ENCODE assay signal across 10 cellular contexts in genomic region chr17:50920891-50921595, GRCh38. TPM values are rescaled to one million over a fixed set of nuclear protein-coding genes. Genes with fewer than 3 reads are reported as not detected.
DNase-seq lines count a peak whose midpoint lies in the region; ATAC-seq and TF ChIP-seq lines count a peak whose summit lies in the region.
"Had no signal": no experiment of that assay in that cellular context is flagged by ENCODE, and none has a peak within 500 bp of the region (broad histone marks: within the 10 kb centered on the region; RNA-seq: fewer than 3 reads in every experiment).

No MANE protein-coding gene starts in this region.

- H3K27me3 ChIP-seq in iPS-15b (ENCODE audit: control insufficient read depth, insufficient read depth, low read length) (no peaks in the 10 kb centered on the region), stomach (no peaks in the 10 kb centered on the region)

- H3K4me3 Mint-ChIP-seq in activated CD4-positive, alpha-beta T cell treated with anti-CD3 and anti-CD28 coated beads, Interleukin-2, amount 10 ng/mL, durations not matched to agents 7 days and 5 days, result no peak overlapping the region
- no peak overlapping the region for H3K4me3 Mint-ChIP-seq in stimulated activated memory B cell treated with anti-CD40 and anti-IgM and Interleukin-4, amounts not matched to agents 10 μg/mL and 1 μg/mL and 100 μg/mL, for 72 hours
- H3K4me3 Mint-ChIP-seq: nephron progenitor cell had no signal

- H3K4me3 ChIP-seq in iPS-15b (ENCODE audit: low read depth, low read length) (no peak overlapping the region), stomach (no peak overlapping the region)

- TF ChIP-seq POLR2A in stomach (IDR thresholded peaks at IDR 0.05), result no peak

- no peaks in the 10 kb centered on the region for H3K36me3 Mint-ChIP-seq in activated CD4-positive, alpha-beta T cell treated with anti-CD3 and anti-CD28 coated beads, Interleukin-2, amount 10 ng/mL, durations not matched to agents 7 days and 5 days (ENCODE audit: low read depth)
- H3K36me3 Mint-ChIP-seq in stimulated activated memory B cell treated with anti-CD40 and anti-IgM and Interleukin-4, amounts not matched to agents 10 μg/mL and 1 μg/mL and 100 μg/mL, for 72 hours, result no peaks in the 10 kb centered on the region

- H3K27ac ChIP-seq in VCaP (peak overlapping the region; percentile 93), stomach (peak overlapping the region; percentile 88 to 97 (median 94))

- H3K27ac Mint-ChIP-seq in activated CD4-positive, alpha-beta T cell treated with anti-CD3 and anti-CD28 coated beads, Interleukin-2, amount 10 ng/mL, durations not matched to agents 7 days and 5 days, result peak overlapping the region; percentile 73
- H3K27ac Mint-ChIP-seq in stimulated activated memory B cell treated with anti-CD40 and anti-IgM and Interleukin-4, amounts not matched to agents 10 μg/mL and 1 μg/mL and 100 μg/mL, for 72 hours, result no peak overlapping the region

- CTCF ChIA-PET in activated CD4-positive, alpha-beta T cell treated with anti-CD3 and anti-CD28 coated beads, Interleukin-2, amount 10 ng/mL, durations not matched to agents 7 days and 5 days (lab: Charles Lee), result interaction anchor here (1.5 to 2.5 kb wide), 4 partner anchors 10 to 35 kb away, joined by 6 read pairs; no protein-coding TSS in a partner anchor

- no peaks in the 10 kb centered on the region for H3K9me3 Mint-ChIP-seq in activated CD4-positive, alpha-beta T cell treated with anti-CD3 and anti-CD28 coated beads, Interleukin-2, amount 10 ng/mL, durations not matched to agents 7 days and 5 days
- no peaks in the 10 kb centered on the region for H3K9me3 Mint-ChIP-seq in stimulated activated memory B cell treated with anti-CD40 and anti-IgM and Interleukin-4, amounts not matched to agents 10 μg/mL and 1 μg/mL and 100 μg/mL, for 72 hours
- H3K9me3 Mint-ChIP-seq: nephron progenitor cell had no signal

- TF ChIP-seq EP300 in stomach (IDR thresholded peaks at IDR 0.05), result no peak

- no peaks in the 10 kb centered on the region for H3K36me3 ChIP-seq in iPS-15b (ENCODE audit: control insufficient read depth, insufficient read depth, low read length)
- no peaks in the 10 kb centered on the region for H3K36me3 ChIP-seq in stomach

- intact Hi-C loops in stomach (cut with DNase I; ENCODE audit: low total_unique reads), result no loop called here

- H3K9me3 ChIP-seq in iPS-15b (ENCODE audit: control insufficient read depth, insufficient read depth, low read length) (no peaks in the 10 kb centered on the region), stomach (no peaks in the 10 kb centered on the region)

- H3K4me1 ChIP-seq in iPS-15b (ENCODE audit: control insufficient read depth, insufficient read depth, low read length), result peaks cover 11% of the 10 kb centered on the region
- peaks cover 60 to 92% (median 72%) of the 10 kb centered on the region in 4 donors for H3K4me1 ChIP-seq in stomach

- WGBS in stomach, 5 donors, result 54 to 80% (median 62%) methylated on average over 15 to 16 of the region's 16 CpGs

- DNase-seq in activated CD4-positive, alpha-beta T cell treated with anti-CD3 and anti-CD28 coated beads, Interleukin-2, amount 10 ng/mL, durations not matched to agents 7 days and 5 days, result no peak
- no peak for DNase-seq in activated CD4-positive, alpha-beta T cell treated with anti-CD3 and anti-CD28 coated beads for 4 hours
- peak; percentile 62 for DNase-seq in stomach
- DNase-seq in middle frontal gyrus (ENCODE audit: extremely low spot score, low spot score), result no peak
- DNase-seq: NCI-H2029, nephron progenitor cell had no signal

- H3K9ac ChIP-seq in iPS-15b (ENCODE audit: low read depth, low read length), result peak overlapping the region; percentile 47

- POLR2A ChIA-PET in activated CD4-positive, alpha-beta T cell treated with anti-CD3 and anti-CD28 coated beads, Interleukin-2, amount 10 ng/mL, durations not matched to agents 7 days and 5 days (lab: Charles Lee), result no interaction called here

- TF ChIP-seq CTCF in VCaP (conservative IDR thresholded peaks at IDR 0.05), result no peak
- TF ChIP-seq CTCF in stomach (IDR thresholded peaks at IDR 0.05), result no peak

- peaks cover 47% of the 10 kb centered on the region for H3K4me1 Mint-ChIP-seq in activated CD4-positive, alpha-beta T cell treated with anti-CD3 and anti-CD28 coated beads, Interleukin-2, amount 10 ng/mL, durations not matched to agents 7 days and 5 days
- H3K4me1 Mint-ChIP-seq in stimulated activated memory B cell treated with anti-CD40 and anti-IgM and Interleukin-4, amounts not matched to agents 10 μg/mL and 1 μg/mL and 100 μg/mL, for 72 hours, result peaks cover 29% of the 10 kb centered on the region

- H3K27me3 Mint-ChIP-seq in activated CD4-positive, alpha-beta T cell treated with anti-CD3 and anti-CD28 coated beads, Interleukin-2, amount 10 ng/mL, durations not matched to agents 7 days and 5 days, result peaks cover 5% of the 10 kb centered on the region
- H3K27me3 Mint-ChIP-seq in stimulated activated memory B cell treated with anti-CD40 and anti-IgM and Interleukin-4, amounts not matched to agents 10 μg/mL and 1 μg/mL and 100 μg/mL, for 72 hours, result no peaks in the 10 kb centered on the region

- no peak for ATAC-seq in stimulated activated memory B cell treated with anti-CD40 and anti-IgM and Interleukin-4, amounts not matched to agents 10 μg/mL and 1 μg/mL and 100 μg/mL, for 72 hours
- no peak for ATAC-seq in activated CD4-positive, CD25-positive, alpha-beta regulatory T cell treated with anti-CD3 and anti-CD28 coated beads, Interleukin-2, amount 50 U/mL, for 24 hours

RNA-seq across cellular contexts. Expression of gene TOB1, which starts 54.9 kb away (rescaled TPM):
- total RNA-seq in activated CD4-positive, alpha-beta T cell treated with anti-CD3 and anti-CD28 coated beads, Interleukin-2, amount 10 ng/mL, durations not matched to agents 7 days and 5 days, result 10 to 100 TPM; 81.8 to 99.0 TPM
- total RNA-seq in stomach, result 100 to 1,000 TPM in 3 of 5 donors, 10 to 100 TPM in 2; 69.4 to 346 (median 100) TPM
- 10 to 100 TPM; 30.1 to 40.0 (median 39.9) TPM for polyA plus RNA-seq in stomach
